In the genomic region with DNA sequence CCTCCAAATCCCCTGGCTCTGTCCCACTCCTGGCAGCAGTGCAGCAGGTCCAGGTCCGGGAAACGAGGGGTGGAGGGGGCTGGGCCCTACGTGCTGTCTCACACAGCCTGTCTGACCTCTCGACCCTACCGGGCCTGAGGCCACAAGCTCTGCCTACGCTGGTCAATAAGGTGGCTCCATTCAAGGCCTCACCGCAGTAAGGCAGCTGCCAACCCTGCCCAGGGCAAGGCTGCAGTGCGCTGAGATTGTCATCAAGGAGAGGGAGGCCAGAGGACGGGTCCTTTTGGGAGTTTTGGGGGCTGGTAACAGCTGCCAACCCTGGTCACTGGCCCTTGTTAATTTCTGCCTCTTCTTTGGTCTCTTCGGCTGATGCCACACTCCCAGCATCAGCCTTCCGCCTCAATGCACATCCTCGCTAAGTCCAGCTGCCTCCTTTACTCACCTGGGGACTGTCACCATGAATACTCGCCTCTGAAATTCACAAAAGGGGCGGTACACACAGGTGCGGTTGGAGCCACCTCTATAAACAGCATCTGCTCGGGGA, we compare ENCODE assay signal across 1 cellular context.
TF ChIP-seq lines count a peak whose summit lies in the region.

No MANE protein-coding gene starts in this region.

TF ChIP-seq in HepG2, 621 proteins besides CTCF, POLR2A, EP300 and RAD21 (continues in another document):
- TF ChIP-seq ZNF350 (CRISPR knock-in tag; IDR thresholded peaks at IDR 0.05; ENCODE audit: borderline replicate concordance, low read depth) (0 out of 2 replicates have a peak, but pooled peaks have one; percentile 41), ATF7 (IDR thresholded peaks at IDR 0.05) (no peak), ATF7 (CRISPR knock-in tag; IDR thresholded peaks at IDR 0.05) (0 out of 2 replicates have a peak, but pooled peaks have one; percentile 20), FOXO1 (CRISPR knock-in tag; IDR thresholded peaks at IDR 0.05) (peak; percentile 69; the same call in 1 of the 2 replicates), ZNF138 (CRISPR knock-in tag; IDR thresholded peaks at IDR 0.05; ENCODE audit: low read depth) (no peak), GLI4 (CRISPR knock-in tag; IDR thresholded peaks at IDR 0.05; ENCODE audit: borderline replicate concordance) (no peak; the same call in 1 of the 2 replicates), POLR2AphosphoS2 (IDR thresholded peaks at IDR 0.05; ENCODE audit: low read depth, low read length) (no peak), KLF12 (CRISPR knock-in tag; IDR thresholded peaks at IDR 0.05; ENCODE audit: borderline replicate concordance) (no peak), ZNF615 (CRISPR knock-in tag; IDR thresholded peaks at IDR 0.05; ENCODE audit: borderline replicate concordance) (no peak), TCF12 (IDR thresholded peaks at IDR 0.05) (no peak), TCF12 (CRISPR knock-in tag; IDR thresholded peaks at IDR 0.05) (peak; percentile 77; the same call in 1 of the 2 replicates), MED8 (CRISPR knock-in tag; IDR thresholded peaks at IDR 0.05; ENCODE audit: insufficient replicate concordance) (no peak), ZNF879 (CRISPR knock-in tag; IDR thresholded peaks at IDR 0.05) (no peak), ZFX (CRISPR knock-in tag; IDR thresholded peaks at IDR 0.05; ENCODE audit: low read depth) (peak; percentile 92), MBNL3 (CRISPR knock-in tag; conservative IDR thresholded peaks at IDR 0.05) (no peak), ZNF891 (CRISPR knock-in tag; IDR thresholded peaks at IDR 0.05) (no peak), ZFP37 (CRISPR knock-in tag; IDR thresholded peaks at IDR 0.05; ENCODE audit: borderline replicate concordance) (no peak), ZNF317 (CRISPR knock-in tag; IDR thresholded peaks at IDR 0.05) (no peak), SATB2 (CRISPR knock-in tag; IDR thresholded peaks at IDR 0.05) (no peak), ZBTB38 (CRISPR knock-in tag; IDR thresholded peaks at IDR 0.05) (peak; percentile 92), ZNF720 (CRISPR knock-in tag; IDR thresholded peaks at IDR 0.05) (no peak), ZNF432 (CRISPR knock-in tag; IDR thresholded peaks at IDR 0.05; ENCODE audit: borderline replicate concordance) (no peak), ZNF264 (CRISPR knock-in tag; IDR thresholded peaks at IDR 0.05) (no peak), ZNF282 (IDR thresholded peaks at IDR 0.05; ENCODE audit: partially characterized antibody) (no peak), SNAI1 (CRISPR knock-in tag; IDR thresholded peaks at IDR 0.05; ENCODE audit: borderline replicate concordance) (no peak), ZNF251 (CRISPR knock-in tag; IDR thresholded peaks at IDR 0.05) (no peak), GPN1 (CRISPR knock-in tag; IDR thresholded peaks at IDR 0.05; ENCODE audit: borderline replicate concordance) (no peak), RCOR2 (CRISPR knock-in tag; IDR thresholded peaks at IDR 0.05) (peak; percentile 19; the same call in 1 of the 2 replicates), PLRG1 (conservative IDR thresholded peaks at IDR 0.05) (no peak), IRF2 (CRISPR knock-in tag; IDR thresholded peaks at IDR 0.05) (peak; percentile 63; the same call in 1 of the 2 replicates), ZNF619 (CRISPR knock-in tag; IDR thresholded peaks at IDR 0.05) (no peak), RARA (CRISPR knock-in tag; IDR thresholded peaks at IDR 0.05) (peak; percentile 92), ZNF253 (CRISPR knock-in tag; IDR thresholded peaks at IDR 0.05; ENCODE audit: borderline replicate concordance) (no peak), WIZ (CRISPR knock-in tag; IDR thresholded peaks at IDR 0.05) (no peak)
- TF ChIP-seq, protein P1, sequence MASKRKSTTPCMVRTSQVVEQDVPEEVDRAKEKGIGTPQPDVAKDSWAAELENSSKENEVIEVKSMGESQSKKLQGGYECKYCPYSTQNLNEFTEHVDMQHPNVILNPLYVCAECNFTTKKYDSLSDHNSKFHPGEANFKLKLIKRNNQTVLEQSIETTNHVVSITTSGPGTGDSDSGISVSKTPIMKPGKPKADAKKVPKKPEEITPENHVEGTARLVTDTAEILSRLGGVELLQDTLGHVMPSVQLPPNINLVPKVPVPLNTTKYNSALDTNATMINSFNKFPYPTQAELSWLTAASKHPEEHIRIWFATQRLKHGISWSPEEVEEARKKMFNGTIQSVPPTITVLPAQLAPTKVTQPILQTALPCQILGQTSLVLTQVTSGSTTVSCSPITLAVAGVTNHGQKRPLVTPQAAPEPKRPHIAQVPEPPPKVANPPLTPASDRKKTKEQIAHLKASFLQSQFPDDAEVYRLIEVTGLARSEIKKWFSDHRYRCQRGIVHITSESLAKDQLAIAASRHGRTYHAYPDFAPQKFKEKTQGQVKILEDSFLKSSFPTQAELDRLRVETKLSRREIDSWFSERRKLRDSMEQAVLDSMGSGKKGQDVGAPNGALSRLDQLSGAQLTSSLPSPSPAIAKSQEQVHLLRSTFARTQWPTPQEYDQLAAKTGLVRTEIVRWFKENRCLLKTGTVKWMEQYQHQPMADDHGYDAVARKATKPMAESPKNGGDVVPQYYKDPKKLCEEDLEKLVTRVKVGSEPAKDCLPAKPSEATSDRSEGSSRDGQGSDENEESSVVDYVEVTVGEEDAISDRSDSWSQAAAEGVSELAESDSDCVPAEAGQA (IDR thresholded peaks at IDR 0.05; ENCODE audit: low read depth) = no peak
- TF ChIP-seq, protein P1 (CRISPR knock-in tag; IDR thresholded peaks at IDR 0.05; ENCODE audit: borderline replicate concordance) = no peak
- TF ChIP-seq, protein P2, sequence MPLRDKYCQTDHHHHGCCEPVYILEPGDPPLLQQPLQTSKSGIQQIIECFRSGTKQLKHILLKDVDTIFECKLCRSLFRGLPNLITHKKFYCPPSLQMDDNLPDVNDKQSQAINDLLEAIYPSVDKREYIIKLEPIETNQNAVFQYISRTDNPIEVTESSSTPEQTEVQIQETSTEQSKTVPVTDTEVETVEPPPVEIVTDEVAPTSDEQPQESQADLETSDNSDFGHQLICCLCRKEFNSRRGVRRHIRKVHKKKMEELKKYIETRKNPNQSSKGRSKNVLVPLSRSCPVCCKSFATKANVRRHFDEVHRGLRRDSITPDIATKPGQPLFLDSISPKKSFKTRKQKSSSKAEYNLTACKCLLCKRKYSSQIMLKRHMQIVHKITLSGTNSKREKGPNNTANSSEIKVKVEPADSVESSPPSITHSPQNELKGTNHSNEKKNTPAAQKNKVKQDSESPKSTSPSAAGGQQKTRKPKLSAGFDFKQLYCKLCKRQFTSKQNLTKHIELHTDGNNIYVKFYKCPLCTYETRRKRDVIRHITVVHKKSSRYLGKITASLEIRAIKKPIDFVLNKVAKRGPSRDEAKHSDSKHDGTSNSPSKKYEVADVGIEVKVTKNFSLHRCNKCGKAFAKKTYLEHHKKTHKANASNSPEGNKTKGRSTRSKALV (CRISPR knock-in tag; IDR thresholded peaks at IDR 0.05) = no peak
- TF ChIP-seq, protein P3, sequence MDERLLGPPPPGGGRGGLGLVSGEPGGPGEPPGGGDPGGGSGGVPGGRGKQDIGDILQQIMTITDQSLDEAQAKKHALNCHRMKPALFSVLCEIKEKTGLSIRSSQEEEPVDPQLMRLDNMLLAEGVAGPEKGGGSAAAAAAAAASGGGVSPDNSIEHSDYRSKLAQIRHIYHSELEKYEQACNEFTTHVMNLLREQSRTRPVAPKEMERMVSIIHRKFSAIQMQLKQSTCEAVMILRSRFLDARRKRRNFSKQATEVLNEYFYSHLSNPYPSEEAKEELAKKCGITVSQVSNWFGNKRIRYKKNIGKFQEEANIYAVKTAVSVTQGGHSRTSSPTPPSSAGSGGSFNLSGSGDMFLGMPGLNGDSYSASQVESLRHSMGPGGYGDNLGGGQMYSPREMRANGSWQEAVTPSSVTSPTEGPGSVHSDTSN (CRISPR knock-in tag; IDR thresholded peaks at IDR 0.05) = no peak
- TF ChIP-seq, protein P4, sequence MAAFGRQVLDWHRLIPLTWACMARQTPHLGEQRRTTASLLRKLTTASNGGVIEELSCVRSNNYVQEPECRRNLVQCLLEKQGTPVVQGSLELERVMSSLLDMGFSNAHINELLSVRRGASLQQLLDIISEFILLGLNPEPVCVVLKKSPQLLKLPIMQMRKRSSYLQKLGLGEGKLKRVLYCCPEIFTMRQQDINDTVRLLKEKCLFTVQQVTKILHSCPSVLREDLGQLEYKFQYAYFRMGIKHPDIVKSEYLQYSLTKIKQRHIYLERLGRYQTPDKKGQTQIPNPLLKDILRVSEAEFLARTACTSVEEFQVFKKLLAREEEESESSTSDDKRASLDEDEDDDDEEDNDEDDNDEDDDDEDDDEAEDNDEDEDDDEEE (CRISPR knock-in tag; IDR thresholded peaks at IDR 0.05) = 0 out of 2 replicates have a peak, but pooled peaks have one; percentile 83
- TF ChIP-seq, protein P5, sequence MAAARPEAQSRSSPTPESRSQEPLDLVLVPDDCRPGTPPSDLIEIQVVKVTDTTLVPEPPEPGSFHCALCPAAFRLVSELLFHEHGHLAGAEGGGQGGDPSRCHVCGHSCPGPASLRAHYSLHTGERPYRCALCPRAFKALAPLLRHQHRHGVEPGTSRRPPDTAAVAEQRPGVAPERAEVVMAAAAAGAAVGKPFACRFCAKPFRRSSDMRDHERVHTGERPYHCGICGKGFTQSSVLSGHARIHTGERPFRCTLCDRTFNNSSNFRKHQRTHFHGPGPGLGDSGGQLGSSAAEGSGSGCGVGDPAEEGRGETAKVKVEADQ (CRISPR knock-in tag; IDR thresholded peaks at IDR 0.05; ENCODE audit: borderline replicate concordance) = no peak
- TF ChIP-seq, protein P6, sequence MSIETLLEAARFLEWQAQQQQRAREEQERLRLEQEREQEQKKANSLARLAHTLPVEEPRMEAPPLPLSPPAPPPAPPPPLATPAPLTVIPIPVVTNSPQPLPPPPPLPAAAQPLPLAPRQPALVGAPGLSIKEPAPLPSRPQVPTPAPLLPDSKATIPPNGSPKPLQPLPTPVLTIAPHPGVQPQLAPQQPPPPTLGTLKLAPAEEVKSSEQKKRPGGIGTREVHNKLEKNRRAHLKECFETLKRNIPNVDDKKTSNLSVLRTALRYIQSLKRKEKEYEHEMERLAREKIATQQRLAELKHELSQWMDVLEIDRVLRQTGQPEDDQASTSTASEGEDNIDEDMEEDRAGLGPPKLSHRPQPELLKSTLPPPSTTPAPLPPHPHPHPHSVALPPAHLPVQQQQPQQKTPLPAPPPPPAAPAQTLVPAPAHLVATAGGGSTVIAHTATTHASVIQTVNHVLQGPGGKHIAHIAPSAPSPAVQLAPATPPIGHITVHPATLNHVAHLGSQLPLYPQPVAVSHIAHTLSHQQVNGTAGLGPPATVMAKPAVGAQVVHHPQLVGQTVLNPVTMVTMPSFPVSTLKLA (IDR thresholded peaks at IDR 0.05) = no peak
- TF ChIP-seq, protein P7, sequence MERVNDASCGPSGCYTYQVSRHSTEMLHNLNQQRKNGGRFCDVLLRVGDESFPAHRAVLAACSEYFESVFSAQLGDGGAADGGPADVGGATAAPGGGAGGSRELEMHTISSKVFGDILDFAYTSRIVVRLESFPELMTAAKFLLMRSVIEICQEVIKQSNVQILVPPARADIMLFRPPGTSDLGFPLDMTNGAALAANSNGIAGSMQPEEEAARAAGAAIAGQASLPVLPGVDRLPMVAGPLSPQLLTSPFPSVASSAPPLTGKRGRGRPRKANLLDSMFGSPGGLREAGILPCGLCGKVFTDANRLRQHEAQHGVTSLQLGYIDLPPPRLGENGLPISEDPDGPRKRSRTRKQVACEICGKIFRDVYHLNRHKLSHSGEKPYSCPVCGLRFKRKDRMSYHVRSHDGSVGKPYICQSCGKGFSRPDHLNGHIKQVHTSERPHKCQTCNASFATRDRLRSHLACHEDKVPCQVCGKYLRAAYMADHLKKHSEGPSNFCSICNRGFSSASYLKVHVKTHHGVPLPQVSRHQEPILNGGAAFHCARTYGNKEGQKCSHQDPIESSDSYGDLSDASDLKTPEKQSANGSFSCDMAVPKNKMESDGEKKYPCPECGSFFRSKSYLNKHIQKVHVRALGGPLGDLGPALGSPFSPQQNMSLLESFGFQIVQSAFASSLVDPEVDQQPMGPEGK (CRISPR knock-in tag; IDR thresholded peaks at IDR 0.05) = peak; percentile 42; the same call in 1 of the 2 replicates
- TF ChIP-seq, protein P8, sequence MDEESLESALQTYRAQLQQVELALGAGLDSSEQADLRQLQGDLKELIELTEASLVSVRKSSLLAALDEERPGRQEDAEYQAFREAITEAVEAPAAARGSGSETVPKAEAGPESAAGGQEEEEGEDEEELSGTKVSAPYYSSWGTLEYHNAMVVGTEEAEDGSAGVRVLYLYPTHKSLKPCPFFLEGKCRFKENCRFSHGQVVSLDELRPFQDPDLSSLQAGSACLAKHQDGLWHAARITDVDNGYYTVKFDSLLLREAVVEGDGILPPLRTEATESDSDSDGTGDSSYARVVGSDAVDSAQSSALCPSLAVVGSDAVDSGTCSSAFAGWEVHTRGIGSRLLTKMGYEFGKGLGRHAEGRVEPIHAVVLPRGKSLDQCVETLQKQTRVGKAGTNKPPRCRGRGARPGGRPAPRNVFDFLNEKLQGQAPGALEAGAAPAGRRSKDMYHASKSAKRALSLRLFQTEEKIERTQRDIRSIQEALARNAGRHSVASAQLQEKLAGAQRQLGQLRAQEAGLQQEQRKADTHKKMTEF (CRISPR knock-in tag; IDR thresholded peaks at IDR 0.05) = peak; percentile 57; the same call in 1 of the 2 replicates
- TF ChIP-seq, protein P9, sequence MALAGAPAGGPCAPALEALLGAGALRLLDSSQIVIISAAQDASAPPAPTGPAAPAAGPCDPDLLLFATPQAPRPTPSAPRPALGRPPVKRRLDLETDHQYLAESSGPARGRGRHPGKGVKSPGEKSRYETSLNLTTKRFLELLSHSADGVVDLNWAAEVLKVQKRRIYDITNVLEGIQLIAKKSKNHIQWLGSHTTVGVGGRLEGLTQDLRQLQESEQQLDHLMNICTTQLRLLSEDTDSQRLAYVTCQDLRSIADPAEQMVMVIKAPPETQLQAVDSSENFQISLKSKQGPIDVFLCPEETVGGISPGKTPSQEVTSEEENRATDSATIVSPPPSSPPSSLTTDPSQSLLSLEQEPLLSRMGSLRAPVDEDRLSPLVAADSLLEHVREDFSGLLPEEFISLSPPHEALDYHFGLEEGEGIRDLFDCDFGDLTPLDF (CRISPR knock-in tag; IDR thresholded peaks at IDR 0.05) = no peak
